ENCODE assay signal across 8 cellular contexts in genomic region chr12:12721251-12721689, GRCh38. TPM values are rescaled to one million over a fixed set of nuclear protein-coding genes. Genes with fewer than 3 reads are reported as not detected.
A peak's percentile ranks its signal among the peaks of the same experiment; 100 is the strongest.
DNase-seq lines count a peak whose midpoint lies in the region; ATAC-seq, FAIRE-seq and TF ChIP-seq lines count a peak whose summit lies in the region.

No MANE protein-coding gene starts in this region.

- peak overlapping the region; percentile 73 to 100 for H3K9ac ChIP-seq in duodenal mucosa (ENCODE audit: low read depth in 1 of 2, low read length in 2 of 2)

- no peak overlapping the region for H3K4me3 Mint-ChIP-seq in WTC11

- H3K4me1 ChIP-seq in duodenal mucosa (ENCODE audit: control insufficient read depth in 1 of 2, insufficient read depth in 2 of 2, low read length in 2 of 2) (peaks cover 20 to 32% of the 10 kb centered on the region in 2 donors), small intestine (ENCODE audit: control insufficient read depth in 2 of 2, insufficient read depth in 1 of 2, low read depth in 1 of 2, low read length in 1 of 2) (no peaks in the 10 kb centered on the region)

- WGBS in small intestine, 3 donors: 4 to 35% (median 10%) methylated on average over 2 of the region's 2 CpGs

- no peaks in the 10 kb centered on the region for H3K9me3 Mint-ChIP-seq in WTC11

- peaks cover 38% of the 10 kb centered on the region for H3K36me3 Mint-ChIP-seq in WTC11

- H3K27me3 ChIP-seq in duodenal mucosa (ENCODE audit: control insufficient read depth in 1 of 2, insufficient read depth in 2 of 2, low read length in 2 of 2) (no peaks in the 10 kb centered on the region), small intestine (ENCODE audit: control insufficient read depth in 2 of 2, insufficient read depth in 2 of 2, low read length in 2 of 2) (no peaks in the 10 kb centered on the region)

- no peak for TF ChIP-seq CTCF in WTC11 (IDR thresholded peaks at IDR 0.05)

- CTCF ChIA-PET in WTC11 (lab: Charles Lee): interaction anchor here (1.4 kb wide), 1 partner anchor 16 kb away, joined by 4 read pairs; no protein-coding TSS in a partner anchor

- H3K4me3 ChIP-seq in duodenal mucosa (ENCODE audit: low read depth in 1 of 2, low read length in 2 of 2) (peak overlapping the region; percentile 98 to 99), small intestine (ENCODE audit: low read depth in 1 of 2, low read length in 2 of 2) (no peak overlapping the region)

- FAIRE-seq in small intestine (lab: Jason Lieb, UNC): no peak

- no peak overlapping the region for H3K27ac Mint-ChIP-seq in WTC11

- POLR2A ChIA-PET in WTC11 (lab: Charles Lee): no interaction called here

- DNase-seq in NCI-H1105 treated with DMSO at 0.1 percent for 48 hours (lab: John Stamatoyannopoulos, UW) (peak; percentile 58), NCI-H1105 (lab: John Stamatoyannopoulos, UW) (no peak), NCI-H748 treated with DMSO at 0.1 percent for 48 hours (lab: John Stamatoyannopoulos, UW) (peak; percentile 11), small intestine (peak; percentile 32), WTC11 (ENCODE audit: low spot score) (no peak)

- no peak for ATAC-seq in HG02678 (IDR thresholded peaks at IDR 0.05; ENCODE audit: unreplicated experiment)
- no peak for ATAC-seq in WTC11
- no peak for ATAC-seq in HG03354 (IDR thresholded peaks at IDR 0.05; ENCODE audit: poor library complexity, severe bottlenecking, unreplicated experiment)

- H3K4me1 Mint-ChIP-seq in WTC11: peaks cover 40% of the 10 kb centered on the region

- H3K9me3 ChIP-seq in duodenal mucosa (ENCODE audit: control insufficient read depth in 1 of 2, low read length in 2 of 2): no peaks in the 10 kb centered on the region
- H3K9me3 ChIP-seq in small intestine (ENCODE audit: control insufficient read depth, low read depth): no peaks in the 10 kb centered on the region

- peaks cover 12 to 27% of the 10 kb centered on the region in 2 donors for H3K36me3 ChIP-seq in duodenal mucosa (ENCODE audit: control insufficient read depth in 1 of 2, insufficient read depth in 2 of 2, low read length in 2 of 2)
- H3K36me3 ChIP-seq in small intestine (ENCODE audit: control insufficient read depth in 2 of 2, insufficient read depth in 2 of 2, low read length in 2 of 2): peaks cover 0 to 4% of the 10 kb centered on the region in 2 donors

- H3K27ac ChIP-seq in duodenal mucosa (ENCODE audit: low read depth, low read length): peak overlapping the region; percentile 30
- H3K27ac ChIP-seq in small intestine (ENCODE audit: low read depth in 1 of 2, low read length in 1 of 2): peak overlapping the region in 1 of 2 donors; percentile 49

- H3K27me3 Mint-ChIP-seq in WTC11 (ENCODE audit: low read depth): peaks cover 19% of the 10 kb centered on the region

TF ChIP-seq in WTC11, 78 proteins besides CTCF, POLR2A, EP300 and RAD21:
- TF ChIP-seq TEAD4 (CRISPR knock-in tag; IDR thresholded peaks at IDR 0.05) (no peak), ZNF671 (CRISPR knock-in tag; IDR thresholded peaks at IDR 0.05) (no peak), IRF2 (CRISPR knock-in tag; IDR thresholded peaks at IDR 0.05; ENCODE audit: borderline replicate concordance, low read depth) (no peak), ZNF317 (CRISPR knock-in tag; IDR thresholded peaks at IDR 0.05; ENCODE audit: borderline replicate concordance, low read depth) (no peak), SMAD4 (CRISPR knock-in tag; IDR thresholded peaks at IDR 0.05) (no peak), PREB (CRISPR knock-in tag; IDR thresholded peaks at IDR 0.05; ENCODE audit: borderline replicate concordance) (no peak), ZNF138 (CRISPR knock-in tag; conservative IDR thresholded peaks at IDR 0.05) (no peak), KAT7 (CRISPR knock-in tag; IDR thresholded peaks at IDR 0.05; ENCODE audit: borderline replicate concordance) (no peak), ATF6 (CRISPR knock-in tag; IDR thresholded peaks at IDR 0.05) (no peak), CBFB (CRISPR knock-in tag; IDR thresholded peaks at IDR 0.05; ENCODE audit: low read depth) (no peak), IRF1 (CRISPR knock-in tag; IDR thresholded peaks at IDR 0.05) (no peak), AFF4 (CRISPR knock-in tag; IDR thresholded peaks at IDR 0.05; ENCODE audit: borderline replicate concordance) (no peak), FOXP4 (CRISPR knock-in tag; IDR thresholded peaks at IDR 0.05) (no peak), ZNF263 (CRISPR knock-in tag; IDR thresholded peaks at IDR 0.05; ENCODE audit: low read depth) (no peak)

RNA-seq across cellular contexts. Expression of gene CDKN1B, which starts 4.1 kb away (rescaled TPM):
- 10 to 100 TPM; 33.8 to 62.8 (median 37.6) TPM for polyA plus RNA-seq in small intestine
- 34.2 to 38.4 TPM (median 34.8 TPM) in 3 replicates for total RNA-seq in WTC11 (2021)

RNA-seq across cellular contexts. Expression of gene GPR19, which starts 25.3 kb away (rescaled TPM):
- under 1 TPM in 1 of 3 donors, not detected in 2; 0.95 TPM for polyA plus RNA-seq in small intestine
- 10.4 to 16.4 TPM (median 14.2 TPM) in 3 replicates for total RNA-seq in WTC11 (2021)

Comparison
In these comparisons a context has a peak if more than half of its experiments do, and no peak if none do; other contexts are left out.
1. DNase-seq: peak in NCI-H1105 treated with DMSO at 0.1 percent for 48 hours (single experiment), NCI-H748 treated with DMSO at 0.1 percent for 48 hours (single experiment) and small intestine (single experiment); none in NCI-H1105 (single experiment) and WTC11 (single experiment).
2. H3K4me3 ChIP-seq: peak in duodenal mucosa (2 of 2); none in small intestine (0 of 2).